ENCODE assay signal across 8 cellular contexts in the genomic region with DNA sequence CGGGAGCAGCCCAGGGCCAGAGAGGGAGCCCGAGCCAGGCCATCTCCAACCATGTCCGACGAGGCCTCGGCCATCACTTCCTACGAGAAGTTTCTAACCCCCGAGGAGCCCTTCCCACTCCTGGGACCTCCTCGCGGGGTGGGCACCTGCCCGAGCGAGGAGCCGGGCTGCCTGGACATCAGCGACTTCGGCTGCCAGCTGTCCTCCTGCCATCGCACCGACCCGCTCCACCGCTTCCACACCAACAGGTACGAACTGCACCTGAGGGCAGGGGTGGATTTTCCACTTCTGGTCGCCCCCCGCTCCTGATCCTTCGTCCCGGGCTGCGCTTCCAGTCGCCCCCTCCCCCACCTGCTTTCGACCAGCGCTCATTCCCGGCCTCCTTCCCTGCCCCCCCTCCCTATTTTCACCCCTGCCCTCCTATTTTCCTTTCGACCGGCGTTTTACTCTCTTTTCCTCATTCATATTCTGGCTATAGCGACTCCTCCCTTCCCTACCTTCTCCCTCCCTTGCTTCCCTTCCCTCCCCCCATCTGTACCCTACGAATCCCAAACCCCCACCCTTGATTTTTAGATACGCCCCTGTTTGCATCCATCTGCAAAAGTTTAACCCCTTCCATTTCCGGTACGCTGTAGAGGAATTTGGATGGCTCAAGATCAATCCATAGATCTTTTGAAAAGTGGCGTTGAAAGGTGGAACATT. TPM values are rescaled to one million over a fixed set of nuclear protein-coding genes. Genes with fewer than 3 reads are reported as not detected.
DNase-seq lines count a peak whose midpoint lies in the region; ATAC-seq lines count a peak whose summit lies in the region.

No MANE protein-coding gene starts in this region.

- H3K4me3 ChIP-seq in iPS-20b (ENCODE audit: low read length), result peak overlapping the region; percentile 82

- no peak overlapping the region for H3K27ac Mint-ChIP-seq in activated T-helper 1 cell treated with anti-CD3 and anti-CD28 coated beads, Interleukin-12 subunit alpha, Interleukin-12 subunit beta, Interleukin-2, Interleukin-4 antibody, amounts not matched to agents 30 ng/mL and 10 ng/mL and 1 ng/mL, durations not matched to agents 14 hours and 24 hours and 36 hours
- peak overlapping the region; percentile 90 for H3K27ac Mint-ChIP-seq in stimulated activated memory B cell treated with anti-CD40 and anti-IgM and Interleukin-4, amounts not matched to agents 10 μg/mL and 1 μg/mL and 100 μg/mL, for 72 hours

- H3K4me1 Mint-ChIP-seq in activated T-helper 1 cell treated with anti-CD3 and anti-CD28 coated beads, Interleukin-12 subunit alpha, Interleukin-12 subunit beta, Interleukin-2, Interleukin-4 antibody, amounts not matched to agents 30 ng/mL and 10 ng/mL and 1 ng/mL, durations not matched to agents 14 hours and 24 hours and 36 hours (ENCODE audit: low read depth), result peaks cover 37% of the 10 kb centered on the region
- peaks cover 38% of the 10 kb centered on the region for H3K4me1 Mint-ChIP-seq in stimulated activated memory B cell treated with anti-CD40 and anti-IgM and Interleukin-4, amounts not matched to agents 10 μg/mL and 1 μg/mL and 100 μg/mL, for 72 hours

- no peaks in the 10 kb centered on the region; the same call in 1 of the 2 replicates for H3K27me3 ChIP-seq in iPS-20b (ENCODE audit: insufficient read depth, low read length)

- H3K27ac ChIP-seq in iPS-20b (ENCODE audit: low read length), result no peak overlapping the region

- H3K36me3 ChIP-seq in iPS-20b (ENCODE audit: insufficient read depth, low read depth, low read length), result no peaks in the 10 kb centered on the region

- intact Hi-C loops in Right ventricle myocardium inferior (cut with DNase I) (no loop called here), cardiac septum (cut with DNase I) (no loop called here)
- intact Hi-C loops in activated T-helper 1 cell treated with anti-CD3 and anti-CD28 coated beads, Interleukin-12 subunit alpha, Interleukin-12 subunit beta, Interleukin-2, Interleukin-4 antibody, amounts not matched to agents 30 ng/mL and 10 ng/mL and 1 ng/mL, durations not matched to agents 14 hours and 24 hours and 36 hours (cut with micrococcal nuclease), result loop anchor here (1.0 to 5.0 kb wide), 2 partner anchors 10 to 485 kb away; partner anchors contain the start of gene SLC25A53

- H3K27me3 Mint-ChIP-seq in activated T-helper 1 cell treated with anti-CD3 and anti-CD28 coated beads, Interleukin-12 subunit alpha, Interleukin-12 subunit beta, Interleukin-2, Interleukin-4 antibody, amounts not matched to agents 30 ng/mL and 10 ng/mL and 1 ng/mL, durations not matched to agents 14 hours and 24 hours and 36 hours (ENCODE audit: insufficient read depth), result no peaks in the 10 kb centered on the region
- H3K27me3 Mint-ChIP-seq in stimulated activated memory B cell treated with anti-CD40 and anti-IgM and Interleukin-4, amounts not matched to agents 10 μg/mL and 1 μg/mL and 100 μg/mL, for 72 hours, result no peaks in the 10 kb centered on the region

- peak overlapping the region; percentile 72; the same call in 1 of the 2 replicates for H3K9ac ChIP-seq in iPS-20b (ENCODE audit: low read depth, low read length)

- H3K4me3 Mint-ChIP-seq in activated T-helper 1 cell treated with anti-CD3 and anti-CD28 coated beads, Interleukin-12 subunit alpha, Interleukin-12 subunit beta, Interleukin-2, Interleukin-4 antibody, amounts not matched to agents 30 ng/mL and 10 ng/mL and 1 ng/mL, durations not matched to agents 14 hours and 24 hours and 36 hours, result peak overlapping the region; percentile 85
- peak overlapping the region; percentile 78 for H3K4me3 Mint-ChIP-seq in stimulated activated memory B cell treated with anti-CD40 and anti-IgM and Interleukin-4, amounts not matched to agents 10 μg/mL and 1 μg/mL and 100 μg/mL, for 72 hours

- DNase-seq in Right ventricle myocardium inferior (ENCODE audit: missing footprints) (peak; percentile 52), cardiac septum (ENCODE audit: low spot score) (no peak), HT-29 (ENCODE audit: low spot score) (no peak)
- no peak for DNase-seq in activated T-helper 1 cell treated with anti-CD3 and anti-CD28 coated beads, Interleukin-12 subunit alpha, Interleukin-12 subunit beta, Interleukin-2, Interleukin-4 antibody, amounts not matched to agents 30 ng/mL and 10 ng/mL and 1 ng/mL, durations not matched to agents 14 hours and 24 hours and 36 hours (ENCODE audit: low spot score)
- no peak for DNase-seq in stimulated activated naive CD4-positive, alpha-beta T cell treated with Interleukin-2 at 50 U/mL for 16 hours (lab: John Stamatoyannopoulos, UW)

- H3K36me3 Mint-ChIP-seq in activated T-helper 1 cell treated with anti-CD3 and anti-CD28 coated beads, Interleukin-12 subunit alpha, Interleukin-12 subunit beta, Interleukin-2, Interleukin-4 antibody, amounts not matched to agents 30 ng/mL and 10 ng/mL and 1 ng/mL, durations not matched to agents 14 hours and 24 hours and 36 hours (ENCODE audit: low read depth), result peaks cover 6% of the 10 kb centered on the region
- peaks cover 6% of the 10 kb centered on the region for H3K36me3 Mint-ChIP-seq in stimulated activated memory B cell treated with anti-CD40 and anti-IgM and Interleukin-4, amounts not matched to agents 10 μg/mL and 1 μg/mL and 100 μg/mL, for 72 hours

- no peaks in the 10 kb centered on the region for H3K9me3 ChIP-seq in iPS-20b (ENCODE audit: insufficient read depth, low read depth, low read length)

- H3K4me1 ChIP-seq in iPS-20b (ENCODE audit: insufficient read depth, low read length), result no peaks in the 10 kb centered on the region

- ATAC-seq in Right ventricle myocardium inferior (no peak), GM18909 (IDR thresholded peaks at IDR 0.05; ENCODE audit: poor library complexity, unreplicated experiment) (no peak)
- ATAC-seq in stimulated activated memory B cell treated with anti-CD40 and anti-IgM and Interleukin-4, amounts not matched to agents 10 μg/mL and 1 μg/mL and 100 μg/mL, for 72 hours, result no peak

- H3K9me3 Mint-ChIP-seq in activated T-helper 1 cell treated with anti-CD3 and anti-CD28 coated beads, Interleukin-12 subunit alpha, Interleukin-12 subunit beta, Interleukin-2, Interleukin-4 antibody, amounts not matched to agents 30 ng/mL and 10 ng/mL and 1 ng/mL, durations not matched to agents 14 hours and 24 hours and 36 hours, result no peaks in the 10 kb centered on the region
- H3K9me3 Mint-ChIP-seq in stimulated activated memory B cell treated with anti-CD40 and anti-IgM and Interleukin-4, amounts not matched to agents 10 μg/mL and 1 μg/mL and 100 μg/mL, for 72 hours, result no peaks in the 10 kb centered on the region

RNA-seq across cellular contexts. Expression of gene FAM199X, which starts 0.6 kb away (rescaled TPM):
- 10.7 TPM for total RNA-seq in Right ventricle myocardium inferior
- 10.9 TPM for total RNA-seq in cardiac septum
- 10.8 and 12.7 TPM in 2 replicates for total RNA-seq in activated T-helper 1 cell treated with anti-CD3 and anti-CD28 coated beads, Interleukin-12 subunit alpha, Interleukin-12 subunit beta, Interleukin-2, Interleukin-4 antibody, amounts not matched to agents 30 ng/mL and 10 ng/mL and 1 ng/mL, durations not matched to agents 14 hours and 24 hours and 36 hours
- 18.4 and 19.1 TPM in 2 replicates for total RNA-seq in HT-29 (2014; rRNA removed; shearing (Covaris generic))

RNA-seq across cellular contexts. Expression of gene SLC25A53, which starts 10.1 kb away (rescaled TPM):
- total RNA-seq in Right ventricle myocardium inferior, result 11.8 TPM
- 10.9 TPM for total RNA-seq in cardiac septum
- total RNA-seq in activated T-helper 1 cell treated with anti-CD3 and anti-CD28 coated beads, Interleukin-12 subunit alpha, Interleukin-12 subunit beta, Interleukin-2, Interleukin-4 antibody, amounts not matched to agents 30 ng/mL and 10 ng/mL and 1 ng/mL, durations not matched to agents 14 hours and 24 hours and 36 hours, result 4.3 and 4.4 TPM in 2 replicates
- total RNA-seq in HT-29 (2014; rRNA removed; shearing (Covaris generic)), result 6.5 and 7.4 TPM in 2 replicates

RNA-seq across cellular contexts. Expression of gene ZCCHC18, which starts 54.6 kb away (rescaled TPM):
- total RNA-seq in Right ventricle myocardium inferior (0.22 TPM), cardiac septum (3.7 TPM)
- total RNA-seq in activated T-helper 1 cell treated with anti-CD3 and anti-CD28 coated beads, Interleukin-12 subunit alpha, Interleukin-12 subunit beta, Interleukin-2, Interleukin-4 antibody, amounts not matched to agents 30 ng/mL and 10 ng/mL and 1 ng/mL, durations not matched to agents 14 hours and 24 hours and 36 hours, result 0.57 and 0.76 TPM in 2 replicates
- total RNA-seq in HT-29 (2014; rRNA removed; shearing (Covaris generic)), result not detected in 2 replicates
